ENCODE assay signal across 12 cellular contexts in genomic region chr19:16096281-16096855, GRCh38. TPM values are rescaled to one million over a fixed set of nuclear protein-coding genes. Genes with fewer than 3 reads are reported as not detected.
DNase-seq lines count a peak whose midpoint lies in the region; ATAC-seq and TF ChIP-seq lines count a peak whose summit lies in the region.
"Had no signal": no experiment of that assay in that cellular context is flagged by ENCODE, and none has a peak within 500 bp of the region (broad histone marks: within the 10 kb centered on the region; RNA-seq: fewer than 3 reads in every experiment).

No MANE protein-coding gene starts in this region.

- CTCF ChIA-PET in GM10248 (lab: Yijun Ruan, JAX): interaction anchor here (1.0 to 6.9 kb wide), 5 partner anchors 11 to 55 kb away, joined by 3 to 55 read pairs (median 5); partner anchors contain the start of gene RAB8A

- no peak overlapping the region for H3K9ac ChIP-seq in rectal smooth muscle tissue (ENCODE audit: low read length)

- TF ChIP-seq CTCF in RWPE2 (IDR thresholded peaks at IDR 0.05; ENCODE audit: poor library complexity, severe bottlenecking) (no peak), GM10248 (IDR thresholded peaks at IDR 0.05; ENCODE audit: control extremely low read depth, extremely low read depth, low read depth, missing control alignments) (no peak)

- H3K27me3 ChIP-seq in RWPE2 (ENCODE audit: insufficient read depth, poor library complexity, severe bottlenecking) (no peaks in the 10 kb centered on the region), esophagus (ENCODE audit: control insufficient read depth in 1 of 2, insufficient read depth in 2 of 2, low read length in 2 of 2) (no peaks in the 10 kb centered on the region), rectal smooth muscle tissue (ENCODE audit: control insufficient read depth, insufficient read depth, low read length) (no peaks in the 10 kb centered on the region)
- H3K27me3 ChIP-seq: body of pancreas had no signal

- H3K27ac ChIP-seq in RWPE2 (ENCODE audit: poor library complexity, severe bottlenecking): no peak overlapping the region
- peak overlapping the region; percentile 83 to 87 for H3K27ac ChIP-seq in esophagus (ENCODE audit: low read depth in 2 of 2, low read length in 1 of 2)
- peak overlapping the region; percentile 25 for H3K27ac ChIP-seq in rectal smooth muscle tissue (ENCODE audit: low read depth, low read length)

- peak; percentile 77 for DNase-seq in D341Med (ENCODE audit: low spot score)
- DNase-seq in RWPE2 (ENCODE audit: low spot score): no peak
- no peak for DNase-seq in RPMI8226
- no peak for DNase-seq in GM10248 (ENCODE audit: extremely low spot score)
- DNase-seq in T1000 (lab: John Stamatoyannopoulos, UW): no peak
- no peak for DNase-seq in NCI-H1417 (lab: John Stamatoyannopoulos, UW)
- DNase-seq: activated CD4-positive, alpha-beta T cell treated with anti-CD3 and anti-CD28 coated beads, Interleukin-2, amount 50 U/mL, for 1 hour; body of pancreas; left cardiac atrium; NCI-H2107 had no signal

- H3K4me3 ChIP-seq in RWPE2 (ENCODE audit: severe bottlenecking) (no peak overlapping the region), esophagus (ENCODE audit: low read depth in 1 of 2, low read length in 2 of 2) (peak overlapping the region in 1 of 2 donors; percentile 7), rectal smooth muscle tissue (ENCODE audit: low read length) (no peak overlapping the region)
- H3K4me3 ChIP-seq: body of pancreas had no signal

- 62 to 68% methylated on average over 10 of the region's 10 CpGs for WGBS in esophagus, 2 donors

- POLR2A ChIA-PET in GM10248 (lab: Yijun Ruan, JAX): interaction anchor here (0.9 to 3.7 kb wide), 2 partner anchors 9 to 11 kb away, joined by 3 to 22 read pairs; no protein-coding TSS in a partner anchor

- 0 out of 3 replicates have a peak, but pooled peaks have one; percentile 11 for ATAC-seq in RWPE2 (ENCODE audit: low read depth)
- ATAC-seq: body of pancreas, left cardiac atrium had no signal

- H3K9me3 ChIP-seq in RWPE2 (ENCODE audit: severe bottlenecking) (no peaks in the 10 kb centered on the region), esophagus (ENCODE audit: control insufficient read depth in 2 of 2, insufficient read depth in 1 of 2, low read depth in 1 of 2, low read length in 1 of 2) (no peaks in the 10 kb centered on the region)
- H3K9me3 ChIP-seq: body of pancreas had no signal

- H3K36me3 ChIP-seq in RWPE2 (ENCODE audit: low read depth): peaks cover 100% of the 10 kb centered on the region
- peaks cover 22 to 42% of the 10 kb centered on the region in 2 donors for H3K36me3 ChIP-seq in esophagus (ENCODE audit: control insufficient read depth in 2 of 2, insufficient read depth in 2 of 2, low read length in 1 of 2)
- H3K36me3 ChIP-seq in rectal smooth muscle tissue (ENCODE audit: control insufficient read depth, insufficient read depth, low read length): peaks cover 66% of the 10 kb centered on the region

- H3K4me1 ChIP-seq in RWPE2 (ENCODE audit: insufficient read depth, poor library complexity, severe bottlenecking) (no peaks in the 10 kb centered on the region), esophagus (ENCODE audit: control insufficient read depth in 2 of 2, insufficient read depth in 2 of 2, low read length in 1 of 2) (peaks cover 0 to 7% of the 10 kb centered on the region in 2 donors), rectal smooth muscle tissue (ENCODE audit: control insufficient read depth, insufficient read depth, low read length) (no peaks in the 10 kb centered on the region)

RNA-seq across cellular contexts. Expression of gene RAB8A, which starts 15.3 kb away (rescaled TPM):
- 10 to 100 TPM; 24.9 to 34.1 TPM for polyA plus RNA-seq in esophagus

RNA-seq across cellular contexts. Expression of gene TPM4, which starts 20.1 kb away (rescaled TPM):
- polyA plus RNA-seq in esophagus: 100 to 1,000 TPM; 350 to 439 TPM

RNA-seq across cellular contexts. Expression of gene HSH2D, which starts 47.1 kb away (rescaled TPM):
- under 1 TPM; 0.47 to 0.86 TPM for polyA plus RNA-seq in esophagus
